ENCODE assay signal across 8 cellular contexts in the genomic region with DNA sequence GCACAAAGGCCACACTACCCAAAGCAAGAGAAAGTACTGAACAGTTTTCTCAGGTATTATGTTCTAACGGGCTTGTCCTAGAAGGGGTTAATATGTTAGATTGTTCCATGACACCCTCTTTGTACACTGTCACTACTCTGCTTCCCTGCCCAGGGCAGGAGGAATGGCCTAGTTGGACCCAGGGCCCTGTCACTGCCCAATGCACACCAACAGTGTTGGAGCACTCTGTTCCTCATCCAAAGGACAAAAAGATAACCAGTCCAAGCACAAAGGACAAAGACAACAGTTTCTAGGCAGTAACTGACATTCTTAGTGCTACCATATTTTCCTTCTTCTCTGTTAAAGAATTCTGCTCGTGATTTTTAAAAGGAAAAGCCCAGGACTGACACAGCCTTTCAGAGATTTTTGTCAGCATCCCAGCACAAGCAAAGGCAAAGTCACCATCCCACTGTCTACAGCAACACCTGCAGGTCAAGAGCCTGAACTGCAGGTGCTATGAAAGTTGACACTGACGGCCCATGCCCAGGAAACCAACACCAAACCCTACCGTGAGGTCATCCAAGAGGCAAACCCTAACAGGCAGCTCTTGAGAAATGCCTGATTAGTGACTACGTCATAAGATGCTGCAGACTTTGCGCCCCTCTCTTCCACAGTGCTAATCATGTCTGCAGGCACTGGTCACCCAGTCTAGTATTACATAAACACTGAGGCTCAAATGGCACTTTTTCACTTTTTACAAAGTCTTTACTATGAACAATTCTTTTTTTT. TPM values are rescaled to one million over a fixed set of nuclear protein-coding genes. Genes with fewer than 3 reads are reported as not detected.
DNase-seq lines count a peak whose midpoint lies in the region; ATAC-seq and TF ChIP-seq lines count a peak whose summit lies in the region.

No MANE protein-coding gene starts in this region.

- no peak overlapping the region for H3K56ac ChIP-seq in IMR-90 (ENCODE audit: extremely low read depth, insufficient read depth, low read length)

- peaks cover under 1% of the 10 kb centered on the region for H3K9me3 Mint-ChIP-seq in Caco-2 (ENCODE audit: unreplicated experiment)

- peak overlapping the region; percentile 53 for H2AK9ac ChIP-seq in IMR-90 (replicated peaks; ENCODE audit: low read depth, low read length, poor library complexity)

- CTCF ChIA-PET in Caco-2 (lab: Charles Lee) = interaction anchor here (0.7 kb wide), 1 partner anchor 240 kb away, joined by 6 read pairs; no protein-coding TSS in a partner anchor
- CTCF ChIA-PET in IMR-90 (lab: Yijun Ruan, JAX) = interaction anchor here (0.6 kb wide), 1 partner anchor 14 kb away, joined by 3 read pairs; no protein-coding TSS in a partner anchor

- H2AFZ ChIP-seq in IMR-90 (replicated peaks; ENCODE audit: low read length, poor library complexity) (peak overlapping the region; percentile 60), neuronal stem cell (ENCODE audit: low read length) (no peak overlapping the region)

- H3K14ac ChIP-seq in IMR-90 (replicated peaks; ENCODE audit: low read depth, low read length) (no peak overlapping the region), neuronal stem cell (ENCODE audit: low read length) (no peak overlapping the region)

- H3K18ac ChIP-seq in IMR-90 (ENCODE audit: low read depth, low read length) (no peak overlapping the region), neuronal stem cell (ENCODE audit: low read length) (no peak overlapping the region)

- no peak overlapping the region for H4K91ac ChIP-seq in IMR-90 (ENCODE audit: insufficient read depth, low read depth, low read length)
- H4K91ac ChIP-seq in neuronal stem cell (ENCODE audit: low read depth, low read length, poor library complexity) = no peak overlapping the region

- H3K27ac Mint-ChIP-seq in Caco-2 (ENCODE audit: unreplicated experiment) = no peak overlapping the region

- intact Hi-C loops in Caco-2 (cut with micrococcal nuclease; ENCODE audit: unreplicated experiment) (loop anchor here (1.0 to 10.0 kb wide), 4 partner anchors 46 to 342 kb away; no protein-coding TSS in a partner anchor), IMR-90 (cut with micrococcal nuclease) (loop anchor here (1.0 kb wide), 2 partner anchors 129 to 236 kb away; no protein-coding TSS in a partner anchor)

- dilution Hi-C loops in IMR-90 (cut with HindIII; ENCODE audit: low sequenced_read_pairs, unreplicated experiment) = no loop called here

- H2BK20ac ChIP-seq in IMR-90 (ENCODE audit: low read depth, low read length) = no peak overlapping the region

- H3K4me2 ChIP-seq in IMR-90 (ENCODE audit: low read depth, low read length) = no peak overlapping the region
- no peak overlapping the region for H3K4me2 ChIP-seq in neuronal stem cell (ENCODE audit: insufficient read depth, low read length, poor library complexity, severe bottlenecking)

- no peaks in the 10 kb centered on the region for H3K27me3 Mint-ChIP-seq in Caco-2 (ENCODE audit: insufficient read depth, unreplicated experiment)

- no peaks in the 10 kb centered on the region for H3K9me3 ChIP-seq in Caco-2
- H3K9me3 ChIP-seq in IMR-90 (ENCODE audit: control insufficient read depth, insufficient read depth, low read length) = no peaks in the 10 kb centered on the region
- H3K9me3 ChIP-seq in neuronal stem cell (replicated peaks in 1 of 2; ENCODE audit: control insufficient read depth in 2 of 2, insufficient read depth in 1 of 2, low read depth in 1 of 2, low read length in 2 of 2) = peaks cover 0 to under 1% of the 10 kb centered on the region in 2 donors
- no peaks in the 10 kb centered on the region for H3K9me3 ChIP-seq in thoracic aorta

- no peak overlapping the region for H4K5ac ChIP-seq in IMR-90 (ENCODE audit: low read depth, low read length)

- TF ChIP-seq CTCF in Caco-2 (IDR thresholded peaks at IDR 0.05; ENCODE audit: insufficient read depth in 1 of 2, low read depth in 1 of 2, low read length in 1 of 2, severe bottlenecking in 1 of 2, unreplicated experiment in 1 of 2) = peak; percentile 91 to 92
- TF ChIP-seq CTCF in IMR-90 (conservative IDR thresholded peaks at IDR 0.05; ENCODE audit: low read depth, low read length) = peak; percentile 98
- peak; percentile 97 for TF ChIP-seq CTCF in thoracic aorta (IDR thresholded peaks at IDR 0.05)

- in situ Hi-C loops in IMR-90 (cut with MboI; ENCODE audit: low sequenced_read_pairs) = loop anchor here (5.0 kb wide), 1 partner anchor 235 kb away; no protein-coding TSS in a partner anchor

- H3K4me1 ChIP-seq in Caco-2 (peaks cover 16% of the 10 kb centered on the region), IMR-90 (ENCODE audit: control insufficient read depth, insufficient read depth, low read length) (peaks cover 3% of the 10 kb centered on the region; the same call in 1 of the 2 replicates), neuronal stem cell (ENCODE audit: control insufficient read depth in 2 of 2, insufficient read depth in 1 of 2, low read depth in 1 of 2, low read length in 2 of 2) (no peaks in the 10 kb centered on the region), thoracic aorta (ENCODE audit: control insufficient read depth in 1 of 2, low read depth in 2 of 2) (peaks cover 0 to 24% of the 10 kb centered on the region in 2 donors)

- no peak overlapping the region for H2BK12ac ChIP-seq in neuronal stem cell (ENCODE audit: low read length)

- 0 out of 2 replicates have a peak, but pooled peaks have one; percentile 44 for TF ChIP-seq POLR2A in IMR-90 (IDR thresholded peaks at IDR 0.05; ENCODE audit: low read depth, low read length)

- H2BK5ac ChIP-seq in IMR-90 (ENCODE audit: low read depth, low read length, poor library complexity, severe bottlenecking) (no peak overlapping the region), neuronal stem cell (ENCODE audit: low read length) (no peak overlapping the region)

- BruUV-seq in Caco-2 (replicated peaks; lab: Mats Ljungman, UMichigan) (no TSS peak), IMR-90 (replicated peaks; lab: Mats Ljungman, UMichigan) (no TSS peak)

- no peak overlapping the region for H3K23ac ChIP-seq in IMR-90 (ENCODE audit: low read depth, low read length)
- no peak overlapping the region for H3K23ac ChIP-seq in neuronal stem cell (ENCODE audit: low read depth, low read length, poor library complexity)

- H2BK15ac ChIP-seq in IMR-90 (ENCODE audit: low read depth, low read length) (no peak overlapping the region), neuronal stem cell (ENCODE audit: low read length) (no peak overlapping the region)

- peak; percentile 68 to 77 for DNase-seq in Caco-2
- DNase-seq in IMR-90 = peak; percentile 83
- DNase-seq in RPMI8226 = peak; percentile 66
- peak; percentile 8 to 35 for DNase-seq in activated T-helper 1 cell treated with anti-CD3 and anti-CD28 coated beads, Interleukin-2, amount 50 U/mL, for 16 hours (ENCODE audit: low read depth in 1 of 2, low spot score in 1 of 2)
- DNase-seq in fibroblast of the conjunctiva (ENCODE audit: low read depth) = peak; percentile 69
- peak; percentile 62 for DNase-seq in neuronal stem cell (ENCODE audit: low spot score)
- no peak for DNase-seq in thoracic aorta (ENCODE audit: low spot score)

- H4K8ac ChIP-seq in IMR-90 (ENCODE audit: low read depth in 2 of 2, low read length in 2 of 2) (no peak overlapping the region), neuronal stem cell (ENCODE audit: low read depth, low read length) (no peak overlapping the region)

- H3K4me1 Mint-ChIP-seq in Caco-2 (ENCODE audit: low read depth, unreplicated experiment) = peaks cover 38% of the 10 kb centered on the region

- no peaks in the 10 kb centered on the region for H3K27me3 ChIP-seq in Caco-2 (replicated peaks; ENCODE audit: control insufficient read depth, insufficient read depth, low read length)
- no peaks in the 10 kb centered on the region for H3K27me3 ChIP-seq in IMR-90 (ENCODE audit: control insufficient read depth, insufficient read depth, low read length)
- H3K27me3 ChIP-seq in neuronal stem cell (ENCODE audit: control insufficient read depth in 3 of 3, insufficient read depth in 3 of 3, low read depth in 1 of 3, low read length in 3 of 3) = no peaks in the 10 kb centered on the region
- no peaks in the 10 kb centered on the region for H3K27me3 ChIP-seq in thoracic aorta (replicated peaks; ENCODE audit: insufficient read depth)

- H3K36me3 Mint-ChIP-seq in Caco-2 (ENCODE audit: insufficient read depth, unreplicated experiment) = peaks cover 64% of the 10 kb centered on the region

- WGBS in IMR-90 (ENCODE audit: extremely low coverage in 2 of 2, insufficient read length in 1 of 2), 2 experiments = 24% methylated on average over 3 of the region's 6 CpGs; no CpG with 5 or more reads in 1 of the 2 experiments
- no CpG with 5 or more reads among the region's 6 CpGs for WGBS in neuronal stem cell (ENCODE audit: extremely low coverage in 2 of 2, insufficient read length in 2 of 2, insufficient replicate concordance in 1 of 2), 2 donors

- no peak overlapping the region for H3K4ac ChIP-seq in IMR-90 (ENCODE audit: low read depth, low read length)
- no peak overlapping the region for H3K4ac ChIP-seq in neuronal stem cell (ENCODE audit: low read length)

- H3K79me1 ChIP-seq in IMR-90 (ENCODE audit: low read depth in 1 of 2, low read length in 2 of 2) (peaks cover 29 to 49% of the 10 kb centered on the region in 2 experiments), neuronal stem cell (ENCODE audit: low read depth, low read length) (no peaks in the 10 kb centered on the region)

- POLR2A ChIA-PET in Caco-2 (lab: Charles Lee) (no interaction called here), IMR-90 (lab: Charles Lee; ENCODE audit: unreplicated experiment) (no interaction called here)

- peaks cover 16% of the 10 kb centered on the region; the same call in 1 of the 2 replicates for H4K20me1 ChIP-seq in IMR-90 (ENCODE audit: insufficient read depth, low read length)

- H2AK5ac ChIP-seq in IMR-90 (ENCODE audit: low read depth, low read length) = 0 out of 2 replicates have a peak overlapping the region, but pooled peaks have one; percentile 10
- H2AK5ac ChIP-seq in neuronal stem cell (ENCODE audit: low read depth, low read length) = no peak overlapping the region

- H3K36me3 ChIP-seq in Caco-2 (ENCODE audit: control insufficient read depth, insufficient read depth, low read length) = peaks cover 2% of the 10 kb centered on the region
- peaks cover 25% of the 10 kb centered on the region for H3K36me3 ChIP-seq in IMR-90 (ENCODE audit: control insufficient read depth, insufficient read depth, low read length)
- peaks cover 21 to 94% of the 10 kb centered on the region in 2 donors for H3K36me3 ChIP-seq in neuronal stem cell (replicated peaks in 1 of 2; ENCODE audit: control insufficient read depth in 2 of 2, insufficient read depth in 2 of 2, low read length in 2 of 2)
- peaks cover 27% of the 10 kb centered on the region for H3K36me3 ChIP-seq in thoracic aorta

- ATAC-seq in GM21360 (IDR thresholded peaks at IDR 0.05; ENCODE audit: unreplicated experiment) (peak; percentile 87), IMR-90 (ENCODE audit: low read depth) (peak; percentile 98), thoracic aorta (ENCODE audit: insufficient number of reproducible peaks, low FRiP score, low read depth) (peak; percentile 83)

- no peak overlapping the region for H3K4me3 Mint-ChIP-seq in Caco-2 (ENCODE audit: unreplicated experiment)

- H2BK120ac ChIP-seq in IMR-90 (ENCODE audit: low read depth, low read length) = no peak overlapping the region
- H2BK120ac ChIP-seq in neuronal stem cell (ENCODE audit: low read depth, low read length) = no peak overlapping the region

- peaks cover 4% of the 10 kb centered on the region; the same call in 1 of the 2 replicates for H3K9me1 ChIP-seq in IMR-90 (ENCODE audit: insufficient read depth, low read length)

- peak; percentile 98 for TF ChIP-seq RAD21 in IMR-90 (IDR thresholded peaks at IDR 0.05; ENCODE audit: low read length)

- H3K27ac ChIP-seq in IMR-90 (ENCODE audit: insufficient read depth, low read length) (no peak overlapping the region), neuronal stem cell (replicated peaks; ENCODE audit: low read length) (no peak overlapping the region), thoracic aorta (peak overlapping the region in 1 of 2 donors; percentile 45)

- H3K9ac ChIP-seq in IMR-90 (ENCODE audit: low read depth, low read length) (no peak overlapping the region), neuronal stem cell (ENCODE audit: low read depth, low read length, poor library complexity) (no peak overlapping the region)

- no peak overlapping the region for H3K4me3 ChIP-seq in Caco-2 (ENCODE audit: low read depth, low read length)
- no peak overlapping the region for H3K4me3 ChIP-seq in IMR-90 (ENCODE audit: insufficient read depth, low read depth, low read length)
- no peak overlapping the region for H3K4me3 ChIP-seq in neuronal stem cell (ENCODE audit: low read length in 2 of 2)
- H3K4me3 ChIP-seq in thoracic aorta = no peak overlapping the region

RNA-seq across cellular contexts. Expression of gene NUDCD3, which starts 13.2 kb away (rescaled TPM):
- total RNA-seq in Caco-2 (2022) = 103 and 116 TPM in 2 replicates
- 58.3 and 76.0 TPM in 2 replicates for total RNA-seq in IMR-90 (2012; rRNA removed)
- 37.0 and 49.5 TPM in 2 replicates for polyA plus RNA-seq in IMR-90 (2012; rRNA removed)
- 20.2 and 21.1 TPM in 2 replicates for polyA plus RNA-seq in IMR-90 (2012; cell fraction: cytosol; rRNA removed)
- polyA plus RNA-seq in IMR-90 (2012; cell fraction: nucleus; rRNA removed; ENCODE audit: low replicate concordance) = 42.0 and 53.9 TPM in 2 replicates
- polyA plus RNA-seq in neuronal stem cell (2013, experiment 1 of 2) = 37.7 TPM
- polyA plus RNA-seq in neuronal stem cell (2013, experiment 2 of 2) = 37.7 TPM
- total RNA-seq in thoracic aorta = 10 to 100 TPM; 57.0 to 64.5 TPM
